In the genomic region with DNA sequence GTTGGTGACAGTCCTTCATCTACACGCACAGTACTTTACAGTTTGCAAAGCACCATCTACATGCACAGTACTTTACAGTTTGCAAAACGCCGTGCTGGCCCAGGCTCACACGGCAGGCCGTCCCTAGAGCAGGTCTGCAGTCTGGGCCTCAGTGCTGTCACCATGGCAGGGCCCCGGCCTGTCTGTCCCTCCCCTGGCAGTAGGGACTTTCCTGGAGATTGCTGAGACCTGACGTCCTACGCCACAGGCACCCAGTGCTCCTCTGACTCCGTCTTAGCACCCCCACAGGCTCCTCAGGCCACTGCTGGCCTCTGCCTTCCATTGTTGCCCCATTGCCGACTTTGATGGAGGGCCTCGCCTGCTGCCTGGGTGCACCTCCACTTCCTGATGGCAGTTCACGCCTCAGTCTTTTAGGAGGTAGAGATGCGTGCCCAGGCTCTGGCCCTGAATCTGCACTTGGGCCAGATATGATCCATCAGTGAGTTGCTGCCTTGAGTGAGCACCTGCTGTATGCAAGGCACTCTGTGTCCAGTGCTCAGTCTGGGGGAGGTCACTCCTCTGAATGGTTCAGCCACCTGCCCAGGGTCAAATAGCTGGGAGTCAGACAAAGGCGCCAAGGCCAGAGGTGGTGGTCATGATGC, we compare ENCODE assay signal across 31 cellular contexts. TPM values are rescaled to one million over a fixed set of nuclear protein-coding genes. Genes with fewer than 3 reads are reported as not detected.
"Had no signal": no experiment of that assay in that cellular context is flagged by ENCODE, and none has a peak within 500 bp of the region (broad histone marks: within the 10 kb centered on the region; RNA-seq: fewer than 3 reads in every experiment).

No MANE protein-coding gene starts in this region.

- H3K4me3 ChIP-seq: adrenal gland had no signal

- ATAC-seq: activated CD8-positive, alpha-beta T cell treated with anti-CD3 and anti-CD28 coated beads, Interleukin-2, amount 10 ng/mL, durations not matched to agents 7 days and 5 days; activated naive CD4-positive, alpha-beta T cell treated with anti-CD3 and anti-CD28 coated beads, Interleukin-2, amount 50 U/mL, for 72 hours; PC-3 had no signal

- H3K36me3 Mint-ChIP-seq: activated naive CD4-positive, alpha-beta T cell treated with anti-CD3 and anti-CD28 coated beads, Interleukin-2, amount 50 U/mL, for 72 hours; brain had no signal

- H3K9me3 Mint-ChIP-seq: activated CD4-positive, alpha-beta T cell treated with anti-CD3 and anti-CD28 coated beads, Interleukin-2, amount 10 ng/mL, durations not matched to agents 7 days and 5 days; activated naive CD4-positive, alpha-beta T cell treated with anti-CD3 and anti-CD28 coated beads for 36 hours; activated naive CD4-positive, alpha-beta T cell treated with anti-CD3 and anti-CD28 coated beads, Interleukin-2, amount 50 U/mL, for 72 hours; activated T-cell treated with anti-CD3 and anti-CD28 coated beads, Interleukin-2, amount 50 U/mL, for 24 hours; activated T-helper 1 cell treated with anti-CD3 and anti-CD28 coated beads, Interleukin-12 subunit alpha, Interleukin-12 subunit beta, Interleukin-2, Interleukin-4 antibody, amounts not matched to agents 30 ng/mL and 10 ng/mL and 1 ng/mL, durations not matched to agents 14 hours and 24 hours and 36 hours had no signal

- H3K4me1 Mint-ChIP-seq: activated CD4-positive, alpha-beta T cell treated with anti-CD3 and anti-CD28 coated beads, Interleukin-2, amount 10 ng/mL, durations not matched to agents 7 days and 5 days; brain had no signal

- H3K4me3 Mint-ChIP-seq: activated CD4-positive, alpha-beta T cell treated with anti-CD3 and anti-CD28 coated beads, Interleukin-2, amount 10 ng/mL, durations not matched to agents 7 days and 5 days; activated CD8-positive, alpha-beta T cell treated with anti-CD3 and anti-CD28 coated beads, Interleukin-2, amount 10 ng/mL, durations not matched to agents 7 days and 5 days; activated naive CD4-positive, alpha-beta T cell treated with anti-CD3 and anti-CD28 coated beads for 36 hours; activated T-cell treated with anti-CD3 and anti-CD28 coated beads, Interleukin-2, amount 50 U/mL, for 24 hours; activated T-helper 1 cell treated with anti-CD3 and anti-CD28 coated beads, Interleukin-12 subunit alpha, Interleukin-12 subunit beta, Interleukin-2, Interleukin-4 antibody, amounts not matched to agents 30 ng/mL and 10 ng/mL and 1 ng/mL, durations not matched to agents 14 hours and 24 hours and 36 hours; brain had no signal

- H3K27ac Mint-ChIP-seq: activated CD4-positive, alpha-beta T cell treated with anti-CD3 and anti-CD28 coated beads, Interleukin-2, amount 10 ng/mL, durations not matched to agents 7 days and 5 days; activated CD8-positive, alpha-beta T cell treated with anti-CD3 and anti-CD28 coated beads, Interleukin-2, amount 10 ng/mL, durations not matched to agents 7 days and 5 days; activated naive CD4-positive, alpha-beta T cell treated with anti-CD3 and anti-CD28 coated beads for 36 hours; activated T-cell treated with anti-CD3 and anti-CD28 coated beads, Interleukin-2, amount 50 U/mL, for 24 hours; activated T-helper 1 cell treated with anti-CD3 and anti-CD28 coated beads, Interleukin-12 subunit alpha, Interleukin-12 subunit beta, Interleukin-2, Interleukin-4 antibody, amounts not matched to agents 30 ng/mL and 10 ng/mL and 1 ng/mL, durations not matched to agents 14 hours and 24 hours and 36 hours; brain had no signal

- H3K4me1 ChIP-seq: adrenal gland had no signal

- H3K9me3 ChIP-seq: adrenal gland had no signal

- H3K27ac ChIP-seq: adrenal gland, RWPE1 had no signal

- H3K27me3 Mint-ChIP-seq: activated CD4-positive, alpha-beta T cell treated with anti-CD3 and anti-CD28 coated beads, Interleukin-2, amount 10 ng/mL, durations not matched to agents 7 days and 5 days; activated T-cell treated with anti-CD3 and anti-CD28 coated beads, Interleukin-2, amount 50 U/mL, for 24 hours had no signal

- H3K36me3 ChIP-seq: adrenal gland had no signal

- DNase-seq: activated CD4-positive, alpha-beta T cell treated with anti-CD3 and anti-CD28 coated beads, Interleukin-2, amount 10 ng/mL, durations not matched to agents 7 days and 5 days; activated CD4-positive, alpha-beta T cell treated with anti-CD3 and anti-CD28 coated beads, Interleukin-2, amount 50 U/mL, for 48 hours; activated CD8-positive, alpha-beta T cell treated with anti-CD3 and anti-CD28 coated beads, Interleukin-2, amount 10 ng/mL, durations not matched to agents 7 days and 5 days; activated gamma-delta T cell treated with Interleukin-2 at 50 U/mL for 16 hours; activated naive CD4-positive, alpha-beta T cell treated with anti-CD3 and anti-CD28 coated beads for 36 hours; activated T-cell treated with anti-CD3 and anti-CD28 coated beads, Interleukin-2, amount 50 U/mL, for 24 hours; adrenal gland; caudate nucleus; Karpas-422; KBM-7; NCI-H1105; NCI-H1436; NCI-H1694; NCI-H1930; NCI-H2081 treated with DMSO at 0.1 percent for 48 hours; NCI-H226; NCI-H524 treated with DMSO at 0.1 percent for 48 hours; NK-92 treated with Interleukin-12 subunit alpha and Interleukin-12 subunit beta, amount 100 ng/mL, for 24 hours; PC-3; Right ventricle myocardium superior; SW 1271; T-helper 1 cell; T-helper 2 cell; T-helper 9 cell had no signal

RNA-seq across cellular contexts. Expression of a gene that starts 8.9 kb away (rescaled TPM):
- total RNA-seq: activated CD4-positive, alpha-beta T cell treated with anti-CD3 and anti-CD28 coated beads, Interleukin-2, amount 10 ng/mL, durations not matched to agents 7 days and 5 days; activated CD8-positive, alpha-beta T cell treated with anti-CD3 and anti-CD28 coated beads, Interleukin-2, amount 10 ng/mL, durations not matched to agents 7 days and 5 days; activated naive CD4-positive, alpha-beta T cell treated with anti-CD3 and anti-CD28 coated beads for 36 hours; activated naive CD4-positive, alpha-beta T cell treated with anti-CD3 and anti-CD28 coated beads, Interleukin-2, amount 50 U/mL, for 72 hours; activated T-helper 1 cell treated with anti-CD3 and anti-CD28 coated beads, Interleukin-12 subunit alpha, Interleukin-12 subunit beta, Interleukin-2, Interleukin-4 antibody, amounts not matched to agents 30 ng/mL and 10 ng/mL and 1 ng/mL, durations not matched to agents 14 hours and 24 hours and 36 hours; adrenal gland; bronchial epithelial cell; MCF 10A; NCI-H460; PC-3; Right ventricle myocardium superior had no signal

RNA-seq across cellular contexts. Expression of a gene that starts 16.8 kb away (rescaled TPM):
- total RNA-seq: activated CD4-positive, alpha-beta T cell treated with anti-CD3 and anti-CD28 coated beads, Interleukin-2, amount 10 ng/mL, durations not matched to agents 7 days and 5 days; activated CD8-positive, alpha-beta T cell treated with anti-CD3 and anti-CD28 coated beads, Interleukin-2, amount 10 ng/mL, durations not matched to agents 7 days and 5 days; activated naive CD4-positive, alpha-beta T cell treated with anti-CD3 and anti-CD28 coated beads for 36 hours; activated naive CD4-positive, alpha-beta T cell treated with anti-CD3 and anti-CD28 coated beads, Interleukin-2, amount 50 U/mL, for 72 hours; activated T-helper 1 cell treated with anti-CD3 and anti-CD28 coated beads, Interleukin-12 subunit alpha, Interleukin-12 subunit beta, Interleukin-2, Interleukin-4 antibody, amounts not matched to agents 30 ng/mL and 10 ng/mL and 1 ng/mL, durations not matched to agents 14 hours and 24 hours and 36 hours; adrenal gland; bronchial epithelial cell; MCF 10A; NCI-H460; PC-3; Right ventricle myocardium superior had no signal
- polyA plus RNA-seq: adrenal gland had no signal

RNA-seq across cellular contexts. Expression of a gene that starts 39.1 kb away (rescaled TPM):
- total RNA-seq: activated CD4-positive, alpha-beta T cell treated with anti-CD3 and anti-CD28 coated beads, Interleukin-2, amount 10 ng/mL, durations not matched to agents 7 days and 5 days; activated CD8-positive, alpha-beta T cell treated with anti-CD3 and anti-CD28 coated beads, Interleukin-2, amount 10 ng/mL, durations not matched to agents 7 days and 5 days; activated naive CD4-positive, alpha-beta T cell treated with anti-CD3 and anti-CD28 coated beads for 36 hours; activated naive CD4-positive, alpha-beta T cell treated with anti-CD3 and anti-CD28 coated beads, Interleukin-2, amount 50 U/mL, for 72 hours; activated T-helper 1 cell treated with anti-CD3 and anti-CD28 coated beads, Interleukin-12 subunit alpha, Interleukin-12 subunit beta, Interleukin-2, Interleukin-4 antibody, amounts not matched to agents 30 ng/mL and 10 ng/mL and 1 ng/mL, durations not matched to agents 14 hours and 24 hours and 36 hours; adrenal gland; bronchial epithelial cell; MCF 10A; NCI-H460; PC-3; Right ventricle myocardium superior had no signal
- polyA plus RNA-seq: adrenal gland had no signal
